17 cellular contexts compared by ENCODE assay signal in the genomic region with DNA sequence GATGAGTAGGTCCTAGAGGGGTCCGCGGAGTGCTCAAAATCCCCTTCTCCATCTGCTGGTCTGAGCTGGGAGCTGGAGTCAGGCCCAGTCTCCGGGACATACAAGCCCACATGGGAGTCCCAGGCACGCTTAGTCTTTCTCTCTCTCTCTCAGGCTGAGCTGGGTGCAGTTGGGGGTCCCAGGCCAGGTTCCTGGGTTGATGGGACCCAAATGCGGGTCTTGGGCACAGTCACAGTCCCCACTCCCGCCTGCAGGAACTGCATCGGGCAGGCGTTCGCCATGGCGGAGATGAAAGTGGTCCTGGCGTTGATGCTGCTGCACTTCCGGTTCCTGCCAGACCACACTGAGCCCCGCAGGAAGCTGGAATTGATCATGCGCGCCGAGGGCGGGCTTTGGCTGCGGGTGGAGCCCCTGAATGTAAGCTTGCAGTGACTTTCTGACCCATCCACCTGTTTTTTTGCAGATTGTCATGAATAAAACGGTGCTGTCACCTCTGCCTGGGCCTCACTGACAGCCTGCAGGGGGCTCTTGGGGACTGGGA. TPM values are rescaled to one million over a fixed set of nuclear protein-coding genes. Genes with fewer than 3 reads are reported as not detected.
DNase-seq lines count a peak whose midpoint lies in the region; ATAC-seq lines count a peak whose summit lies in the region.
"Had no signal": no experiment of that assay in that cellular context is flagged by ENCODE, and none has a peak within 500 bp of the region (broad histone marks: within the 10 kb centered on the region; RNA-seq: fewer than 3 reads in every experiment).

No MANE protein-coding gene starts in this region.

- no peak overlapping the region for H3K4me3 Mint-ChIP-seq in activated CD8-positive, alpha-beta memory T cell treated with anti-CD3 and anti-CD28 coated beads, Interleukin-2, amount 10 ng/mL, durations not matched to agents 7 days and 5 days
- no peak overlapping the region for H3K4me3 Mint-ChIP-seq in stimulated activated naive B cell treated with anti-CD40 and anti-IgM and Interleukin-4, amounts not matched to agents 10 μg/mL and 1 μg/mL and 100 μg/mL, for 72 hours
- H3K4me3 Mint-ChIP-seq: GM23338, IgD-negative memory B cell had no signal

- H3K4me1 Mint-ChIP-seq in activated CD8-positive, alpha-beta memory T cell treated with anti-CD3 and anti-CD28 coated beads, Interleukin-2, amount 10 ng/mL, durations not matched to agents 7 days and 5 days = no peaks in the 10 kb centered on the region
- H3K4me1 Mint-ChIP-seq in stimulated activated naive B cell treated with anti-CD40 and anti-IgM and Interleukin-4, amounts not matched to agents 10 μg/mL and 1 μg/mL and 100 μg/mL, for 72 hours = no peaks in the 10 kb centered on the region
- H3K4me1 Mint-ChIP-seq: GM23338 had no signal

- peaks cover 9% of the 10 kb centered on the region for H3K27me3 Mint-ChIP-seq in activated CD8-positive, alpha-beta memory T cell treated with anti-CD3 and anti-CD28 coated beads, Interleukin-2, amount 10 ng/mL, durations not matched to agents 7 days and 5 days
- H3K27me3 Mint-ChIP-seq in stimulated activated naive B cell treated with anti-CD40 and anti-IgM and Interleukin-4, amounts not matched to agents 10 μg/mL and 1 μg/mL and 100 μg/mL, for 72 hours = peaks cover 24 to 51% of the 10 kb centered on the region in 2 donors

- no peaks in the 10 kb centered on the region for H3K36me3 Mint-ChIP-seq in activated CD8-positive, alpha-beta memory T cell treated with anti-CD3 and anti-CD28 coated beads, Interleukin-2, amount 10 ng/mL, durations not matched to agents 7 days and 5 days
- H3K36me3 Mint-ChIP-seq in stimulated activated naive B cell treated with anti-CD40 and anti-IgM and Interleukin-4, amounts not matched to agents 10 μg/mL and 1 μg/mL and 100 μg/mL, for 72 hours = no peaks in the 10 kb centered on the region
- H3K36me3 Mint-ChIP-seq: IgD-negative memory B cell had no signal

- ATAC-seq in activated CD8-positive, alpha-beta memory T cell treated with anti-CD3 and anti-CD28 coated beads, Interleukin-2, amount 10 ng/mL, durations not matched to agents 7 days and 5 days = no peak
- no peak for ATAC-seq in GM19467 (IDR thresholded peaks at IDR 0.05; ENCODE audit: unreplicated experiment)
- ATAC-seq in GM21619 (IDR thresholded peaks at IDR 0.05; ENCODE audit: unreplicated experiment) = no peak
- no peak for ATAC-seq in stimulated activated naive B cell treated with anti-CD40 and anti-IgM and Interleukin-4, amounts not matched to agents 10 μg/mL and 1 μg/mL and 100 μg/mL, for 72 hours (replicated peaks)
- ATAC-seq: GM23338 had no signal

- CTCF ChIA-PET in activated CD8-positive, alpha-beta memory T cell treated with anti-CD3 and anti-CD28 coated beads, Interleukin-2, amount 10 ng/mL, durations not matched to agents 7 days and 5 days (lab: Charles Lee) = no interaction called here

- H3K27ac Mint-ChIP-seq in activated CD8-positive, alpha-beta memory T cell treated with anti-CD3 and anti-CD28 coated beads, Interleukin-2, amount 10 ng/mL, durations not matched to agents 7 days and 5 days = no peak overlapping the region
- H3K27ac Mint-ChIP-seq in stimulated activated naive B cell treated with anti-CD40 and anti-IgM and Interleukin-4, amounts not matched to agents 10 μg/mL and 1 μg/mL and 100 μg/mL, for 72 hours = no peak overlapping the region
- H3K27ac Mint-ChIP-seq: GM23338, IgD-negative memory B cell had no signal

- no peaks in the 10 kb centered on the region for H3K9me3 Mint-ChIP-seq in activated CD8-positive, alpha-beta memory T cell treated with anti-CD3 and anti-CD28 coated beads, Interleukin-2, amount 10 ng/mL, durations not matched to agents 7 days and 5 days (ENCODE audit: low read depth)
- peaks cover 0 to 4% of the 10 kb centered on the region in 2 donors for H3K9me3 Mint-ChIP-seq in stimulated activated naive B cell treated with anti-CD40 and anti-IgM and Interleukin-4, amounts not matched to agents 10 μg/mL and 1 μg/mL and 100 μg/mL, for 72 hours

- DNase-seq in activated CD8-positive, alpha-beta memory T cell treated with anti-CD3 and anti-CD28 coated beads, Interleukin-2, amount 10 ng/mL, durations not matched to agents 7 days and 5 days = peak; percentile 19
- DNase-seq in activated CD8-positive, alpha-beta memory T cell treated with anti-CD3 and anti-CD28 coated beads, Interleukin-2, amount 50 U/mL, for 4 hours = no peak
- DNase-seq in H4 (ENCODE audit: low spot score) (peak; percentile 45), RPMI8226 (peak; percentile 60)
- no peak for DNase-seq in stimulated activated naive B cell treated with anti-CD40 and anti-IgM and Interleukin-4, amounts not matched to agents 10 μg/mL and 1 μg/mL and 100 μg/mL, for 72 hours
- DNase-seq: DND-41, NCI-H1105, NCI-H2081, NCI-H226, NCI-H526, SHP77 treated with DMSO at 0.1 percent for 48 hours had no signal

RNA-seq across cellular contexts. Expression of a gene that starts 23.8 kb away (rescaled TPM):
- under 1 TPM in 1 of 2 experiments, not detected in 1; 0.19 TPM for total RNA-seq in activated CD8-positive, alpha-beta memory T cell treated with anti-CD3 and anti-CD28 coated beads, Interleukin-2, amount 10 ng/mL, durations not matched to agents 7 days and 5 days
- total RNA-seq in H4 (2014; rRNA removed; shearing (Covaris generic)) = 3.6 and 6.3 TPM in 2 replicates
- total RNA-seq: GM23338; LHCN-M2; T-helper 1 cell treated with Interleukin-12 subunit alpha and Interleukin-12 subunit beta and Interleukin-4 antibody, amounts not matched to agents 30 ng/mL and 1 ng/mL, for 36 hours had no signal

RNA-seq across cellular contexts. Expression of a gene that starts 31.1 kb away (rescaled TPM):
- not detected for total RNA-seq in activated CD8-positive, alpha-beta memory T cell treated with anti-CD3 and anti-CD28 coated beads, Interleukin-2, amount 10 ng/mL, durations not matched to agents 7 days and 5 days
- not detected in 2 replicates for total RNA-seq in H4 (2014; rRNA removed; shearing (Covaris generic))
- total RNA-seq: GM23338; LHCN-M2; T-helper 1 cell treated with Interleukin-12 subunit alpha and Interleukin-12 subunit beta and Interleukin-4 antibody, amounts not matched to agents 30 ng/mL and 1 ng/mL, for 36 hours had no signal

RNA-seq across cellular contexts. Expression of a gene that starts 41.1 kb away (rescaled TPM):
- not detected for total RNA-seq in activated CD8-positive, alpha-beta memory T cell treated with anti-CD3 and anti-CD28 coated beads, Interleukin-2, amount 10 ng/mL, durations not matched to agents 7 days and 5 days
- not detected in 2 replicates for total RNA-seq in H4 (2014; rRNA removed; shearing (Covaris generic))
- total RNA-seq: GM23338; LHCN-M2; T-helper 1 cell treated with Interleukin-12 subunit alpha and Interleukin-12 subunit beta and Interleukin-4 antibody, amounts not matched to agents 30 ng/mL and 1 ng/mL, for 36 hours had no signal

RNA-seq across cellular contexts. Expression of a gene that starts 56.0 kb away (rescaled TPM):
- total RNA-seq in activated CD8-positive, alpha-beta memory T cell treated with anti-CD3 and anti-CD28 coated beads, Interleukin-2, amount 10 ng/mL, durations not matched to agents 7 days and 5 days = under 1 TPM in 1 of 2 experiments, not detected in 1; 0.26 TPM
- total RNA-seq in H4 (2014; rRNA removed; shearing (Covaris generic)) = 0.08 and 0.17 TPM in 2 replicates
- total RNA-seq: GM23338; LHCN-M2; T-helper 1 cell treated with Interleukin-12 subunit alpha and Interleukin-12 subunit beta and Interleukin-4 antibody, amounts not matched to agents 30 ng/mL and 1 ng/mL, for 36 hours had no signal

Comparison
In these comparisons a context has a peak if more than half of its experiments do, and no peak if none do; other contexts are left out.
1. DNase-seq: peak in activated CD8-positive, alpha-beta memory T cell treated with anti-CD3 and anti-CD28 coated beads, Interleukin-2, amount 10 ng/mL, durations not matched to agents 7 days and 5 days (single experiment), H4 (single experiment) and RPMI8226 (single experiment); none in activated CD8-positive, alpha-beta memory T cell treated with anti-CD3 and anti-CD28 coated beads, Interleukin-2, amount 50 U/mL, for 4 hours (single experiment) and stimulated activated naive B cell treated with anti-CD40 and anti-IgM and Interleukin-4, amounts not matched to agents 10 μg/mL and 1 μg/mL and 100 μg/mL, for 72 hours (single experiment).